Comparison of ENCODE assay signal across 37 cellular contexts in the genomic region with DNA sequence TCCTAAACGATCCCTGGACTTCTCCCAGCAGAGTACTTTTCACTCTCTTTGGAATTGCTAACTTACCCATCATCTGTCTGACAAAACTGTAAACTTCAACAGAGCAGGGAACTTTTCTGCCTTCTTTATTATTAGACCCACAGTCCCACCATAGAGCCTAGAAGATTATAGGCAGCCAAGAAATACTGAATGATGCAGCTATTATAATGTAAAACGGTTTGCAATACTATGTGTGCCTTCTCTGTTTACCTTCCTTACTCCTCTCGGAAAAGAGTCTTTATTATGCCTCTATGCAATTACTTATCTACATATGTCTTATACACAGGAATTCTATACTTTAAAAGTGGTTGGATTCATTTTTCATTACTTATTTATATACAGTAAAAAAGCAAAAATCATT.
"Had no signal": no experiment of that assay in that cellular context is flagged by ENCODE, and none has a peak within 500 bp of the region (broad histone marks: within the 10 kb centered on the region; RNA-seq: fewer than 3 reads in every experiment).

No MANE protein-coding gene starts in this region.

- H3K27me3 ChIP-seq: adrenal gland, body of pancreas, breast epithelium, cardiac muscle cell, colonic mucosa had no signal

- ATAC-seq: activated CD4-positive, alpha-beta T cell treated with anti-CD3 and anti-CD28 coated beads for 36 hours; activated CD8-positive, alpha-beta memory T cell treated with anti-CD3 and anti-CD28 coated beads, Interleukin-2, amount 10 ng/mL, durations not matched to agents 7 days and 5 days; activated CD8-positive, alpha-beta T cell treated with anti-CD3 and anti-CD28 coated beads, Interleukin-2, amount 10 ng/mL, durations not matched to agents 7 days and 5 days; activated naive CD8-positive, alpha-beta T cell treated with anti-CD3 and anti-CD28 coated beads, Interleukin-2, amount 50 U/mL, for 24 hours; body of pancreas; T-helper 17 cell had no signal

- FAIRE-seq: endometrium, endothelial cell of umbilical vein, frontal cortex had no signal

- H3K9me3 ChIP-seq: adrenal gland, body of pancreas, breast epithelium, colonic mucosa had no signal

- DNase-seq: activated CD4-positive, alpha-beta memory T cell treated with anti-CD3 and anti-CD28 coated beads for 36 hours; activated CD4-positive, alpha-beta T cell treated with anti-CD3 and anti-CD28 coated beads for 36 hours; activated CD4-positive, alpha-beta T cell treated with anti-CD3 and anti-CD28 coated beads, Interleukin-2, amount 10 ng/mL, durations not matched to agents 24 days and 14 days; activated CD4-positive, CD25-positive, alpha-beta regulatory T cell; activated CD4-positive, CD25-positive, alpha-beta regulatory T cell treated with anti-CD3 and anti-CD28 coated beads, Interleukin-2, amount 50 U/mL, for 72 hours; activated CD8-positive, alpha-beta memory T cell treated with anti-CD3 and anti-CD28 coated beads, Interleukin-2, amount 10 ng/mL, durations not matched to agents 7 days and 5 days; activated CD8-positive, alpha-beta memory T cell treated with anti-CD3 and anti-CD28 coated beads, Interleukin-2, amount 50 U/mL, for 4 hours; activated CD8-positive, alpha-beta T cell treated with anti-CD3 and anti-CD28 coated beads, Interleukin-2, amount 10 ng/mL, durations not matched to agents 7 days and 5 days; activated effector memory CD4-positive, alpha-beta T cell treated with anti-CD3 and anti-CD28 coated beads, Interleukin-2, amount 50 U/mL, for 16 hours; activated naive CD4-positive, alpha-beta T cell treated with anti-CD3 and anti-CD28 coated beads for 36 hours; activated naive CD8-positive, alpha-beta T cell treated with anti-CD3 and anti-CD28 coated beads for 36 hours; activated naive CD8-positive, alpha-beta T cell treated with anti-CD3 and anti-CD28 coated beads, Interleukin-2, amount 50 U/mL, for 24 hours; activated T-cell treated with anti-CD3 and anti-CD28 coated beads, Interleukin-2, amount 50 U/mL, for 1 hour; activated T-cell treated with anti-CD3 and anti-CD28 coated beads, Interleukin-2, amount 50 U/mL, for 48 hours; adrenal gland; amygdala; aorta; body of pancreas; central memory CD4-positive, alpha-beta T cell; cerebellar nuclear complex; colonic mucosa; effector CD8-positive, alpha-beta T cell; foreskin fibroblast; head of caudate nucleus; T-helper 17 cell; T1000; WERI-Rb-1 had no signal

- H3K27ac Mint-ChIP-seq: activated CD4-positive, alpha-beta memory T cell treated with anti-CD3 and anti-CD28 coated beads for 36 hours; activated CD4-positive, alpha-beta T cell treated with anti-CD3 and anti-CD28 coated beads for 36 hours; activated CD4-positive, alpha-beta T cell treated with anti-CD3 and anti-CD28 coated beads, Interleukin-2, amount 10 ng/mL, durations not matched to agents 24 days and 14 days; activated CD8-positive, alpha-beta memory T cell treated with anti-CD3 and anti-CD28 coated beads, Interleukin-2, amount 10 ng/mL, durations not matched to agents 7 days and 5 days; activated CD8-positive, alpha-beta T cell treated with anti-CD3 and anti-CD28 coated beads, Interleukin-2, amount 10 ng/mL, durations not matched to agents 7 days and 5 days; activated naive CD4-positive, alpha-beta T cell treated with anti-CD3 and anti-CD28 coated beads for 36 hours; activated naive CD4-positive, alpha-beta T cell treated with anti-CD3 and anti-CD28 coated beads, Interleukin-2, amount 50 U/mL, for 24 hours; activated naive CD8-positive, alpha-beta T cell treated with anti-CD3 and anti-CD28 coated beads for 36 hours; activated naive CD8-positive, alpha-beta T cell treated with anti-CD3 and anti-CD28 coated beads, Interleukin-2, amount 50 U/mL, for 24 hours; activated T-helper 1 cell treated with anti-CD3 and anti-CD28 coated beads, Interleukin-12 subunit alpha, Interleukin-12 subunit beta, Interleukin-2, Interleukin-4 antibody, amounts not matched to agents 30 ng/mL and 10 ng/mL and 1 ng/mL, durations not matched to agents 14 hours and 24 hours and 36 hours; activated T-helper 2 cell treated with anti-CD3 and anti-CD28 coated beads, Interferon-gamma antibody, Interleukin-2, Interleukin-4, amounts not matched to agents 10 μg/mL and 5 μg/mL and 100 μg/mL, durations not matched to agents 14 hours and 24 hours and 36 hours; T-helper 17 cell; T-helper 2 cell treated with Interferon-gamma antibody and Interleukin-4, amounts not matched to agents 5 μg/mL and 100 μg/mL, for 36 hours had no signal

- H3K4me1 ChIP-seq: adrenal gland, breast epithelium, colonic mucosa had no signal

- H3K9me3 Mint-ChIP-seq: activated CD4-positive, alpha-beta memory T cell treated with anti-CD3 and anti-CD28 coated beads for 36 hours; activated CD4-positive, alpha-beta T cell treated with anti-CD3 and anti-CD28 coated beads, Interleukin-2, amount 10 ng/mL, durations not matched to agents 24 days and 14 days; activated naive CD4-positive, alpha-beta T cell treated with anti-CD3 and anti-CD28 coated beads for 36 hours; activated naive CD4-positive, alpha-beta T cell treated with anti-CD3 and anti-CD28 coated beads, Interleukin-2, amount 50 U/mL, for 24 hours; activated naive CD8-positive, alpha-beta T cell treated with anti-CD3 and anti-CD28 coated beads for 36 hours; activated naive CD8-positive, alpha-beta T cell treated with anti-CD3 and anti-CD28 coated beads, Interleukin-2, amount 50 U/mL, for 24 hours; activated T-helper 1 cell treated with anti-CD3 and anti-CD28 coated beads, Interleukin-12 subunit alpha, Interleukin-12 subunit beta, Interleukin-2, Interleukin-4 antibody, amounts not matched to agents 30 ng/mL and 10 ng/mL and 1 ng/mL, durations not matched to agents 14 hours and 24 hours and 36 hours; activated T-helper 2 cell treated with anti-CD3 and anti-CD28 coated beads, Interferon-gamma antibody, Interleukin-2, Interleukin-4, amounts not matched to agents 10 μg/mL and 5 μg/mL and 100 μg/mL, durations not matched to agents 14 hours and 24 hours and 36 hours; T-helper 2 cell treated with Interferon-gamma antibody and Interleukin-4, amounts not matched to agents 5 μg/mL and 100 μg/mL, for 36 hours had no signal

- H3K4me3 ChIP-seq: adrenal gland, body of pancreas, breast epithelium, cardiac muscle cell, colonic mucosa had no signal

- H3K27ac ChIP-seq: adrenal gland, body of pancreas, breast epithelium, cardiac muscle cell, colonic mucosa, epithelial cell of prostate, WERI-Rb-1 had no signal

- H3K36me3 ChIP-seq: adrenal gland, breast epithelium, cardiac muscle cell, colonic mucosa, WERI-Rb-1 had no signal

- H3K27me3 Mint-ChIP-seq: activated CD4-positive, alpha-beta memory T cell treated with anti-CD3 and anti-CD28 coated beads for 36 hours; activated CD4-positive, alpha-beta T cell treated with anti-CD3 and anti-CD28 coated beads for 36 hours; activated CD4-positive, alpha-beta T cell treated with anti-CD3 and anti-CD28 coated beads, Interleukin-2, amount 10 ng/mL, durations not matched to agents 24 days and 14 days; activated CD8-positive, alpha-beta memory T cell treated with anti-CD3 and anti-CD28 coated beads, Interleukin-2, amount 10 ng/mL, durations not matched to agents 7 days and 5 days; activated naive CD4-positive, alpha-beta T cell treated with anti-CD3 and anti-CD28 coated beads, Interleukin-2, amount 50 U/mL, for 24 hours; activated naive CD8-positive, alpha-beta T cell treated with anti-CD3 and anti-CD28 coated beads for 36 hours; activated naive CD8-positive, alpha-beta T cell treated with anti-CD3 and anti-CD28 coated beads, Interleukin-2, amount 50 U/mL, for 24 hours; T-helper 17 cell had no signal

- H3K4me3 Mint-ChIP-seq: activated CD4-positive, alpha-beta memory T cell treated with anti-CD3 and anti-CD28 coated beads for 36 hours; activated CD4-positive, alpha-beta T cell treated with anti-CD3 and anti-CD28 coated beads for 36 hours; activated CD4-positive, alpha-beta T cell treated with anti-CD3 and anti-CD28 coated beads, Interleukin-2, amount 10 ng/mL, durations not matched to agents 24 days and 14 days; activated CD8-positive, alpha-beta memory T cell treated with anti-CD3 and anti-CD28 coated beads, Interleukin-2, amount 10 ng/mL, durations not matched to agents 7 days and 5 days; activated CD8-positive, alpha-beta T cell treated with anti-CD3 and anti-CD28 coated beads, Interleukin-2, amount 10 ng/mL, durations not matched to agents 7 days and 5 days; activated naive CD4-positive, alpha-beta T cell treated with anti-CD3 and anti-CD28 coated beads for 36 hours; activated naive CD4-positive, alpha-beta T cell treated with anti-CD3 and anti-CD28 coated beads, Interleukin-2, amount 50 U/mL, for 24 hours; activated naive CD8-positive, alpha-beta T cell treated with anti-CD3 and anti-CD28 coated beads for 36 hours; activated naive CD8-positive, alpha-beta T cell treated with anti-CD3 and anti-CD28 coated beads, Interleukin-2, amount 50 U/mL, for 24 hours; activated T-helper 1 cell treated with anti-CD3 and anti-CD28 coated beads, Interleukin-12 subunit alpha, Interleukin-12 subunit beta, Interleukin-2, Interleukin-4 antibody, amounts not matched to agents 30 ng/mL and 10 ng/mL and 1 ng/mL, durations not matched to agents 14 hours and 24 hours and 36 hours; T-helper 17 cell; T-helper 2 cell treated with Interferon-gamma antibody and Interleukin-4, amounts not matched to agents 5 μg/mL and 100 μg/mL, for 36 hours had no signal
